22 cellular contexts compared by ENCODE assay signal in the genomic region with DNA sequence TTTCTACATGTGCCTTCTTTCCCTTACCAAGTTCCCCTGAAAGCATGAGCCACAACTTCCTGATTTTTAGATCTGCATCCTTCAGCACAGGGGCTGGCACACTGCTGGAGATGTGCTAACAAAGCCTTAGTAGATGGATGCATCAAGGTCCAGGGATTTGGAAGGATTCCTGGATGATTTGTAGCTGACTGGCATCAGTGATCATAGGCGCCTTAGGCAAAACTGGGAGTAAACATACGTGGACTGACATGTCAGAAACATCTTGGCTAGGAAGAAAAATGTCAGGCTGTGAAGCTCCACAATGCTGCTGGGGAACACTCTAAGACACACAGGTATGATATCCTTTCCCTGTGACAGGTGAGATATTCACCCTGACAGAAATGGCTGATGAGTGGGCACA.
"Had no signal": no experiment of that assay in that cellular context is flagged by ENCODE, and none has a peak within 500 bp of the region (broad histone marks: within the 10 kb centered on the region; RNA-seq: fewer than 3 reads in every experiment).

No MANE protein-coding gene starts in this region.

- H3K27me3 ChIP-seq: esophagus muscularis mucosa, gastroesophageal sphincter, neutrophil, right atrium auricular region, suprapubic skin, tibial artery, upper lobe of left lung, uterus had no signal

- H3K4me1 ChIP-seq: right atrium auricular region, upper lobe of left lung had no signal

- ATAC-seq: gastroesophageal sphincter; left colon; stimulated activated effector memory CD8-positive, alpha-beta T cell treated with anti-CD3 and anti-CD28 coated beads, Interleukin-12 subunit alpha, Interleukin-12 subunit beta, amount 100 ng/mL, for 72 hours; stimulated activated naive CD8-positive, alpha-beta T cell treated with anti-CD3 and anti-CD28 coated beads, Interleukin-15, Interleukin-2, amounts not matched to agents 100 U/mL and 50 U/mL, for 24 hours had no signal

- FAIRE-seq: small intestine had no signal

- H3K9me3 ChIP-seq: esophagus muscularis mucosa, gastroesophageal sphincter, neutrophil, right atrium auricular region, suprapubic skin, tibial artery, upper lobe of left lung, uterus had no signal

- H3K36me3 ChIP-seq: esophagus muscularis mucosa, gastroesophageal sphincter, neutrophil, right atrium auricular region, suprapubic skin, tibial artery, upper lobe of left lung, uterus had no signal

- H3K27ac ChIP-seq: dorsolateral prefrontal cortex, esophagus muscularis mucosa, neutrophil, right atrium auricular region, suprapubic skin, tibial artery, upper lobe of left lung had no signal

- DNase-seq: dorsolateral prefrontal cortex; effector CD8-positive, alpha-beta T cell; glutamatergic neuron; left colon; mesendoderm; naive B cell; nephron progenitor cell; posterior cingulate gyrus; small intestine; stimulated activated CD4-positive, alpha-beta T cell treated with anti-CD3 and anti-CD28 coated beads, Interleukin-2, amount 100 ng/mL, for 48 hours; stimulated activated CD8-positive, alpha-beta memory T cell treated with anti-CD3 and anti-CD28 coated beads, Interleukin-4, amount 100 ng/mL, for 48 hours; stimulated activated naive CD8-positive, alpha-beta T cell treated with anti-CD3 and anti-CD28 coated beads, Interleukin-15, Interleukin-2, amounts not matched to agents 100 U/mL and 50 U/mL, for 24 hours; tibial artery; upper lobe of left lung; uterus had no signal

- H3K4me3 ChIP-seq: coronary artery, dorsolateral prefrontal cortex, esophagus muscularis mucosa, gastroesophageal sphincter, right atrium auricular region, suprapubic skin, tibial artery, upper lobe of left lung, uterus had no signal
